Comparison of ENCODE assay signal across 1 cellular context in the genomic region with DNA sequence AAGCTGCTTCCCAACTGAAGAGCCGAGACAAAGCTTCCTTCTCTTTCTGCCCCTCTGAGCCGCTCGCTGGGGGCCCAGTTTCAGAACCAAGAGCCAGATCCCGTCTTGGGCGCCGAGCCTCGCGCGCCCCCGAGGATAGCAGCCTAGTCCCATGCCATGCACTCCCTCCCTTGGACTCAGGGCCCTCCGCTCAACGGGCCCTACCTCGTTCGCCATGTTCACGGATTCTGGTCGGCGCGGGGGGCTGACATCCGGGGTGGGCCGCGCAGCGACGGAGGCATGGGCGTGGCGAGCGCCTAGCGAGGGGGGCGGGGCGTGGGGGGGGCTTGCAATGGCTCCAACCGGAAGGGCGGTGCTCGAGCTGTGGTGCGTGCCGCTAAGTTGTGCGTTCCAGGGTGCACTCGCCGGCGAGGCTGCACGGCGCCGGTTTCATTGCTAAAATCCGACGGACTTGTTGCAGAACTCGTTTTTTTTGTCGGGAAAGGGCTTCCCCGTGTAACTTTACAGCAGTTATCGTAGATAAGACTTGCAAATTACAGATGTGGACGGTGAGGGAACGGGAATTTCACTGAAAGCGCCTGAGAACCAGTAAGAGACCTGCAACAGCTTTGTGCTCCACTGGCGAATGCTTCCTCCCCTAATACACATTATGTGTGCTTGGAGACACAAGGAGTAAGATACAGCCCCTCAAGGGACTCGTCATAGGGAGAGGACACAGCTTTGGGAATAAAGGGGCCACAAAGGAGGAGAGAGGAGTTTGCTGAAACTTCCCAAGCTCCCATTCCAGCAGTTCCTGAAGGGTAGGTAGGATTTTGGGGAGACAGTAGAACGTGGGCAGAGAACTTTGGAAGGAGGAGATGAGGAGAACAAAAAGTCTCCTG.
TF ChIP-seq lines count a peak whose summit lies in the region.

A gene (minus strand): TSS at position 304 of the 881 bp plus-strand sequence. CDS start 88 bp downstream, at position 216.

TF ChIP-seq in K562, 482 proteins besides CTCF, POLR2A, EP300 and RAD21 (continued from another document and continues in another):
- TF ChIP-seq, protein P1, sequence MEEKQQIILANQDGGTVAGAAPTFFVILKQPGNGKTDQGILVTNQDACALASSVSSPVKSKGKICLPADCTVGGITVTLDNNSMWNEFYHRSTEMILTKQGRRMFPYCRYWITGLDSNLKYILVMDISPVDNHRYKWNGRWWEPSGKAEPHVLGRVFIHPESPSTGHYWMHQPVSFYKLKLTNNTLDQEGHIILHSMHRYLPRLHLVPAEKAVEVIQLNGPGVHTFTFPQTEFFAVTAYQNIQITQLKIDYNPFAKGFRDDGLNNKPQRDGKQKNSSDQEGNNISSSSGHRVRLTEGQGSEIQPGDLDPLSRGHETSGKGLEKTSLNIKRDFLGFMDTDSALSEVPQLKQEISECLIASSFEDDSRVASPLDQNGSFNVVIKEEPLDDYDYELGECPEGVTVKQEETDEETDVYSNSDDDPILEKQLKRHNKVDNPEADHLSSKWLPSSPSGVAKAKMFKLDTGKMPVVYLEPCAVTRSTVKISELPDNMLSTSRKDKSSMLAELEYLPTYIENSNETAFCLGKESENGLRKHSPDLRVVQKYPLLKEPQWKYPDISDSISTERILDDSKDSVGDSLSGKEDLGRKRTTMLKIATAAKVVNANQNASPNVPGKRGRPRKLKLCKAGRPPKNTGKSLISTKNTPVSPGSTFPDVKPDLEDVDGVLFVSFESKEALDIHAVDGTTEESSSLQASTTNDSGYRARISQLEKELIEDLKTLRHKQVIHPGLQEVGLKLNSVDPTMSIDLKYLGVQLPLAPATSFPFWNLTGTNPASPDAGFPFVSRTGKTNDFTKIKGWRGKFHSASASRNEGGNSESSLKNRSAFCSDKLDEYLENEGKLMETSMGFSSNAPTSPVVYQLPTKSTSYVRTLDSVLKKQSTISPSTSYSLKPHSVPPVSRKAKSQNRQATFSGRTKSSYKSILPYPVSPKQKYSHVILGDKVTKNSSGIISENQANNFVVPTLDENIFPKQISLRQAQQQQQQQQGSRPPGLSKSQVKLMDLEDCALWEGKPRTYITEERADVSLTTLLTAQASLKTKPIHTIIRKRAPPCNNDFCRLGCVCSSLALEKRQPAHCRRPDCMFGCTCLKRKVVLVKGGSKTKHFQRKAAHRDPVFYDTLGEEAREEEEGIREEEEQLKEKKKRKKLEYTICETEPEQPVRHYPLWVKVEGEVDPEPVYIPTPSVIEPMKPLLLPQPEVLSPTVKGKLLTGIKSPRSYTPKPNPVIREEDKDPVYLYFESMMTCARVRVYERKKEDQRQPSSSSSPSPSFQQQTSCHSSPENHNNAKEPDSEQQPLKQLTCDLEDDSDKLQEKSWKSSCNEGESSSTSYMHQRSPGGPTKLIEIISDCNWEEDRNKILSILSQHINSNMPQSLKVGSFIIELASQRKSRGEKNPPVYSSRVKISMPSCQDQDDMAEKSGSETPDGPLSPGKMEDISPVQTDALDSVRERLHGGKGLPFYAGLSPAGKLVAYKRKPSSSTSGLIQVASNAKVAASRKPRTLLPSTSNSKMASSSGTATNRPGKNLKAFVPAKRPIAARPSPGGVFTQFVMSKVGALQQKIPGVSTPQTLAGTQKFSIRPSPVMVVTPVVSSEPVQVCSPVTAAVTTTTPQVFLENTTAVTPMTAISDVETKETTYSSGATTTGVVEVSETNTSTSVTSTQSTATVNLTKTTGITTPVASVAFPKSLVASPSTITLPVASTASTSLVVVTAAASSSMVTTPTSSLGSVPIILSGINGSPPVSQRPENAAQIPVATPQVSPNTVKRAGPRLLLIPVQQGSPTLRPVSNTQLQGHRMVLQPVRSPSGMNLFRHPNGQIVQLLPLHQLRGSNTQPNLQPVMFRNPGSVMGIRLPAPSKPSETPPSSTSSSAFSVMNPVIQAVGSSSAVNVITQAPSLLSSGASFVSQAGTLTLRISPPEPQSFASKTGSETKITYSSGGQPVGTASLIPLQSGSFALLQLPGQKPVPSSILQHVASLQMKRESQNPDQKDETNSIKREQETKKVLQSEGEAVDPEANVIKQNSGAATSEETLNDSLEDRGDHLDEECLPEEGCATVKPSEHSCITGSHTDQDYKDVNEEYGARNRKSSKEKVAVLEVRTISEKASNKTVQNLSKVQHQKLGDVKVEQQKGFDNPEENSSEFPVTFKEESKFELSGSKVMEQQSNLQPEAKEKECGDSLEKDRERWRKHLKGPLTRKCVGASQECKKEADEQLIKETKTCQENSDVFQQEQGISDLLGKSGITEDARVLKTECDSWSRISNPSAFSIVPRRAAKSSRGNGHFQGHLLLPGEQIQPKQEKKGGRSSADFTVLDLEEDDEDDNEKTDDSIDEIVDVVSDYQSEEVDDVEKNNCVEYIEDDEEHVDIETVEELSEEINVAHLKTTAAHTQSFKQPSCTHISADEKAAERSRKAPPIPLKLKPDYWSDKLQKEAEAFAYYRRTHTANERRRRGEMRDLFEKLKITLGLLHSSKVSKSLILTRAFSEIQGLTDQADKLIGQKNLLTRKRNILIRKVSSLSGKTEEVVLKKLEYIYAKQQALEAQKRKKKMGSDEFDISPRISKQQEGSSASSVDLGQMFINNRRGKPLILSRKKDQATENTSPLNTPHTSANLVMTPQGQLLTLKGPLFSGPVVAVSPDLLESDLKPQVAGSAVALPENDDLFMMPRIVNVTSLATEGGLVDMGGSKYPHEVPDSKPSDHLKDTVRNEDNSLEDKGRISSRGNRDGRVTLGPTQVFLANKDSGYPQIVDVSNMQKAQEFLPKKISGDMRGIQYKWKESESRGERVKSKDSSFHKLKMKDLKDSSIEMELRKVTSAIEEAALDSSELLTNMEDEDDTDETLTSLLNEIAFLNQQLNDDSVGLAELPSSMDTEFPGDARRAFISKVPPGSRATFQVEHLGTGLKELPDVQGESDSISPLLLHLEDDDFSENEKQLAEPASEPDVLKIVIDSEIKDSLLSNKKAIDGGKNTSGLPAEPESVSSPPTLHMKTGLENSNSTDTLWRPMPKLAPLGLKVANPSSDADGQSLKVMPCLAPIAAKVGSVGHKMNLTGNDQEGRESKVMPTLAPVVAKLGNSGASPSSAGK (IDR thresholded peaks at IDR 0.05), result peak; percentile 59
- TF ChIP-seq, protein P2, sequence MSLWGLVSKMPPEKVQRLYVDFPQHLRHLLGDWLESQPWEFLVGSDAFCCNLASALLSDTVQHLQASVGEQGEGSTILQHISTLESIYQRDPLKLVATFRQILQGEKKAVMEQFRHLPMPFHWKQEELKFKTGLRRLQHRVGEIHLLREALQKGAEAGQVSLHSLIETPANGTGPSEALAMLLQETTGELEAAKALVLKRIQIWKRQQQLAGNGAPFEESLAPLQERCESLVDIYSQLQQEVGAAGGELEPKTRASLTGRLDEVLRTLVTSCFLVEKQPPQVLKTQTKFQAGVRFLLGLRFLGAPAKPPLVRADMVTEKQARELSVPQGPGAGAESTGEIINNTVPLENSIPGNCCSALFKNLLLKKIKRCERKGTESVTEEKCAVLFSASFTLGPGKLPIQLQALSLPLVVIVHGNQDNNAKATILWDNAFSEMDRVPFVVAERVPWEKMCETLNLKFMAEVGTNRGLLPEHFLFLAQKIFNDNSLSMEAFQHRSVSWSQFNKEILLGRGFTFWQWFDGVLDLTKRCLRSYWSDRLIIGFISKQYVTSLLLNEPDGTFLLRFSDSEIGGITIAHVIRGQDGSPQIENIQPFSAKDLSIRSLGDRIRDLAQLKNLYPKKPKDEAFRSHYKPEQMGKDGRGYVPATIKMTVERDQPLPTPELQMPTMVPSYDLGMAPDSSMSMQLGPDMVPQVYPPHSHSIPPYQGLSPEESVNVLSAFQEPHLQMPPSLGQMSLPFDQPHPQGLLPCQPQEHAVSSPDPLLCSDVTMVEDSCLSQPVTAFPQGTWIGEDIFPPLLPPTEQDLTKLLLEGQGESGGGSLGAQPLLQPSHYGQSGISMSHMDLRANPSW (CRISPR knock-in tag; IDR thresholded peaks at IDR 0.05), result no peak
- TF ChIP-seq, protein P3, sequence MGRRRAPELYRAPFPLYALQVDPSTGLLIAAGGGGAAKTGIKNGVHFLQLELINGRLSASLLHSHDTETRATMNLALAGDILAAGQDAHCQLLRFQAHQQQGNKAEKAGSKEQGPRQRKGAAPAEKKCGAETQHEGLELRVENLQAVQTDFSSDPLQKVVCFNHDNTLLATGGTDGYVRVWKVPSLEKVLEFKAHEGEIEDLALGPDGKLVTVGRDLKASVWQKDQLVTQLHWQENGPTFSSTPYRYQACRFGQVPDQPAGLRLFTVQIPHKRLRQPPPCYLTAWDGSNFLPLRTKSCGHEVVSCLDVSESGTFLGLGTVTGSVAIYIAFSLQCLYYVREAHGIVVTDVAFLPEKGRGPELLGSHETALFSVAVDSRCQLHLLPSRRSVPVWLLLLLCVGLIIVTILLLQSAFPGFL (CRISPR knock-in tag; IDR thresholded peaks at IDR 0.05), result no peak
- peak; percentile 80 to 82 for TF ChIP-seq NRF1 (conservative IDR thresholded peaks at IDR 0.05 in 1 of 2, IDR thresholded peaks at IDR 0.05 in 1 of 2)
- TF ChIP-seq, protein P4, sequence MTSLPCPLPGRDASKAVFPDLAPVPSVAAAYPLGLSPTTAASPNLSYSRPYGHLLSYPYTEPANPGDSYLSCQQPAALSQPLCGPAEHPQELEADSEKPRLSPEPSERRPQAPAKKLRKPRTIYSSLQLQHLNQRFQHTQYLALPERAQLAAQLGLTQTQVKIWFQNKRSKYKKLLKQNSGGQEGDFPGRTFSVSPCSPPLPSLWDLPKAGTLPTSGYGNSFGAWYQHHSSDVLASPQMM (CRISPR knock-in tag; IDR thresholded peaks at IDR 0.05), result no peak
- no peak for TF ChIP-seq PCBP2 (IDR thresholded peaks at IDR 0.05; ENCODE audit: low read depth, low read length, poor library complexity, severe bottlenecking)
- TF ChIP-seq MCM5 (IDR thresholded peaks at IDR 0.05; ENCODE audit: low read depth), result no peak
- TF ChIP-seq CBX1 (IDR thresholded peaks at IDR 0.05; ENCODE audit: low read depth), result peak; percentile 50; the same call in 1 of the 2 replicates
- TF ChIP-seq, protein P5, sequence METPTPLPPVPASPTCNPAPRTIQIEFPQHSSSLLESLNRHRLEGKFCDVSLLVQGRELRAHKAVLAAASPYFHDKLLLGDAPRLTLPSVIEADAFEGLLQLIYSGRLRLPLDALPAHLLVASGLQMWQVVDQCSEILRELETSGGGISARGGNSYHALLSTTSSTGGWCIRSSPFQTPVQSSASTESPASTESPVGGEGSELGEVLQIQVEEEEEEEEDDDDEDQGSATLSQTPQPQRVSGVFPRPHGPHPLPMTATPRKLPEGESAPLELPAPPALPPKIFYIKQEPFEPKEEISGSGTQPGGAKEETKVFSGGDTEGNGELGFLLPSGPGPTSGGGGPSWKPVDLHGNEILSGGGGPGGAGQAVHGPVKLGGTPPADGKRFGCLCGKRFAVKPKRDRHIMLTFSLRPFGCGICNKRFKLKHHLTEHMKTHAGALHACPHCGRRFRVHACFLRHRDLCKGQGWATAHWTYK (CRISPR knock-in tag; IDR thresholded peaks at IDR 0.05), result no peak
- TF ChIP-seq, protein P6, sequence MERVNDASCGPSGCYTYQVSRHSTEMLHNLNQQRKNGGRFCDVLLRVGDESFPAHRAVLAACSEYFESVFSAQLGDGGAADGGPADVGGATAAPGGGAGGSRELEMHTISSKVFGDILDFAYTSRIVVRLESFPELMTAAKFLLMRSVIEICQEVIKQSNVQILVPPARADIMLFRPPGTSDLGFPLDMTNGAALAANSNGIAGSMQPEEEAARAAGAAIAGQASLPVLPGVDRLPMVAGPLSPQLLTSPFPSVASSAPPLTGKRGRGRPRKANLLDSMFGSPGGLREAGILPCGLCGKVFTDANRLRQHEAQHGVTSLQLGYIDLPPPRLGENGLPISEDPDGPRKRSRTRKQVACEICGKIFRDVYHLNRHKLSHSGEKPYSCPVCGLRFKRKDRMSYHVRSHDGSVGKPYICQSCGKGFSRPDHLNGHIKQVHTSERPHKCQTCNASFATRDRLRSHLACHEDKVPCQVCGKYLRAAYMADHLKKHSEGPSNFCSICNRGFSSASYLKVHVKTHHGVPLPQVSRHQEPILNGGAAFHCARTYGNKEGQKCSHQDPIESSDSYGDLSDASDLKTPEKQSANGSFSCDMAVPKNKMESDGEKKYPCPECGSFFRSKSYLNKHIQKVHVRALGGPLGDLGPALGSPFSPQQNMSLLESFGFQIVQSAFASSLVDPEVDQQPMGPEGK (CRISPR knock-in tag; IDR thresholded peaks at IDR 0.05; ENCODE audit: borderline replicate concordance), result no peak
- TF ChIP-seq CXXC5 (CRISPR knock-in tag; IDR thresholded peaks at IDR 0.05), result peak; percentile 82
- no peak; a peak in 1 of 4 replicates for TF ChIP-seq CSDE1 (IDR thresholded peaks at IDR 0.05)
- no peak for TF ChIP-seq ZNF408 (CRISPR knock-in tag; IDR thresholded peaks at IDR 0.05; ENCODE audit: low read depth)
- no peak for TF ChIP-seq SAFB (IDR thresholded peaks at IDR 0.05; ENCODE audit: borderline replicate concordance, low read depth, low read length)
- TF ChIP-seq NEUROD1 (IDR thresholded peaks at IDR 0.05; ENCODE audit: borderline replicate concordance, low read depth, low read length, partially characterized antibody), result peak; percentile 47
- TF ChIP-seq, protein P7, sequence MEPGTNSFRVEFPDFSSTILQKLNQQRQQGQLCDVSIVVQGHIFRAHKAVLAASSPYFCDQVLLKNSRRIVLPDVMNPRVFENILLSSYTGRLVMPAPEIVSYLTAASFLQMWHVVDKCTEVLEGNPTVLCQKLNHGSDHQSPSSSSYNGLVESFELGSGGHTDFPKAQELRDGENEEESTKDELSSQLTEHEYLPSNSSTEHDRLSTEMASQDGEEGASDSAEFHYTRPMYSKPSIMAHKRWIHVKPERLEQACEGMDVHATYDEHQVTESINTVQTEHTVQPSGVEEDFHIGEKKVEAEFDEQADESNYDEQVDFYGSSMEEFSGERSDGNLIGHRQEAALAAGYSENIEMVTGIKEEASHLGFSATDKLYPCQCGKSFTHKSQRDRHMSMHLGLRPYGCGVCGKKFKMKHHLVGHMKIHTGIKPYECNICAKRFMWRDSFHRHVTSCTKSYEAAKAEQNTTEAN (CRISPR knock-in tag; IDR thresholded peaks at IDR 0.05), result no peak
- 0 out of 2 replicates have a peak, but pooled peaks have one; percentile 49 for TF ChIP-seq GATAD2B (IDR thresholded peaks at IDR 0.05; ENCODE audit: borderline replicate concordance)
- peak; percentile 89 for TF ChIP-seq KDM5B (IDR thresholded peaks at IDR 0.05; ENCODE audit: insufficient replicate concordance, low read depth, low read length)
- TF ChIP-seq ZNF12 (CRISPR knock-in tag; IDR thresholded peaks at IDR 0.05), result 0 out of 2 replicates have a peak, but pooled peaks have one; percentile 52
- TF ChIP-seq TRIM24 (IDR thresholded peaks at IDR 0.05), result peak in 1 of 2 experiments; percentile 42; a peak in 1 of 4 replicates
- TF ChIP-seq, protein P8, sequence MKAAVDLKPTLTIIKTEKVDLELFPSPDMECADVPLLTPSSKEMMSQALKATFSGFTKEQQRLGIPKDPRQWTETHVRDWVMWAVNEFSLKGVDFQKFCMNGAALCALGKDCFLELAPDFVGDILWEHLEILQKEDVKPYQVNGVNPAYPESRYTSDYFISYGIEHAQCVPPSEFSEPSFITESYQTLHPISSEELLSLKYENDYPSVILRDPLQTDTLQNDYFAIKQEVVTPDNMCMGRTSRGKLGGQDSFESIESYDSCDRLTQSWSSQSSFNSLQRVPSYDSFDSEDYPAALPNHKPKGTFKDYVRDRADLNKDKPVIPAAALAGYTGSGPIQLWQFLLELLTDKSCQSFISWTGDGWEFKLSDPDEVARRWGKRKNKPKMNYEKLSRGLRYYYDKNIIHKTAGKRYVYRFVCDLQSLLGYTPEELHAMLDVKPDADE (conservative IDR thresholded peaks at IDR 0.05; ENCODE audit: control insufficient read depth, low read depth, low read length), result no peak
- TF ChIP-seq GABPB1 (CRISPR knock-in tag; IDR thresholded peaks at IDR 0.05), result peak; percentile 84
- TF ChIP-seq NUFIP1 (IDR thresholded peaks at IDR 0.05; ENCODE audit: partially characterized antibody), result no peak
- no peak for TF ChIP-seq ELF2 (CRISPR knock-in tag; IDR thresholded peaks at IDR 0.05)
- TF ChIP-seq, protein P9, sequence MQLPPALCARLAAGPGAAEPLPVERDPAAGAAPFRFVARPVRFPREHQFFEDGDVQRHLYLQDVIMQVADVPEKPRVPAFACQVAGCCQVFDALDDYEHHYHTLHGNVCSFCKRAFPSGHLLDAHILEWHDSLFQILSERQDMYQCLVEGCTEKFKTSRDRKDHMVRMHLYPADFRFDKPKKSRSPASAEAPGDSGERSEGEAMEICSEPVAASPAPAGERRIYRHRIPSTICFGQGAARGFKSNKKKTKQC (CRISPR knock-in tag; IDR thresholded peaks at IDR 0.05), result 0 out of 2 replicates have a peak, but pooled peaks have one; percentile 14
- TF ChIP-seq ETV5 (CRISPR knock-in tag; IDR thresholded peaks at IDR 0.05; ENCODE audit: low read depth), result peak; percentile 79
- no peak for TF ChIP-seq MTF1 (CRISPR knock-in tag; IDR thresholded peaks at IDR 0.05; ENCODE audit: borderline replicate concordance)
